Comparison of ENCODE assay signal across 33 cellular contexts in the genomic region with DNA sequence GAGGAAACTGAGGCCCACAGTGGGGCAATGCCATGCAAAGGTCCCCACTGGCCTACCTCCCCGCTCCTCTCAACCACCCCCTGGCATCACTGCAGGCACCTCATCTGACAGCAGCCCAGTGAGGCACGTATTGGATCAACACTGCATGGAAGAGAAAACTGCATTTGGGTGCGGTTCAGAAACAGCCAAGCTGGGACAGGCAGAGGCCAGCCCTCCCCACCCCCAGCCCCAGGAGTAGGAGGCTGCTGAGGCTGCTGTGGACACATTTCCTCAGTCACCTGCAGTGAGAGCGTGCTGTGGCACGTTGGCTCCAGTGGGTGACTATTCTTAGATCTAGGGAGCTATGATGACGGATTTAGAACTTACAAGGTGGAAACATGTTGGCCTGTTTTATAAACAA.
A peak's percentile ranks its signal among the peaks of the same experiment; 100 is the strongest.
DNase-seq lines count a peak whose midpoint lies in the region; ATAC-seq and TF ChIP-seq lines count a peak whose summit lies in the region.
"Had no signal": no experiment of that assay in that cellular context is flagged by ENCODE, and none has a peak within 500 bp of the region (broad histone marks: within the 10 kb centered on the region; RNA-seq: fewer than 3 reads in every experiment).

No MANE protein-coding gene starts in this region.

- no peak overlapping the region for H3K4me3 ChIP-seq in right atrium auricular region
- H3K4me3 ChIP-seq: colonic mucosa, GM23338, MG63, Peyer's patch, SJCRH30, skin epidermis had no signal

- H3K27me3 ChIP-seq in foreskin keratinocyte, result no peaks in the 10 kb centered on the region
- no peaks in the 10 kb centered on the region for H3K27me3 ChIP-seq in right atrium auricular region
- H3K27me3 ChIP-seq: brain microvascular endothelial cell, colonic mucosa, MG63, Peyer's patch, SJCRH30 had no signal

- ATAC-seq in foreskin keratinocyte (peak; percentile 98), HG03342 (IDR thresholded peaks at IDR 0.05; ENCODE audit: unreplicated experiment) (no peak)
- ATAC-seq: activated CD4-positive, alpha-beta T cell treated with anti-CD3 and anti-CD28 coated beads for 36 hours; activated CD8-positive, alpha-beta T cell treated with anti-CD3 and anti-CD28 coated beads, Interleukin-2, amount 10 ng/mL, durations not matched to agents 7 days and 5 days; GM23338; stimulated activated memory B cell treated with anti-CD40 and anti-IgM and Interleukin-4, amounts not matched to agents 10 μg/mL and 1 μg/mL and 100 μg/mL, for 72 hours had no signal

- DNase-seq in NCI-H345 (lab: John Stamatoyannopoulos, UW), result peak; percentile 38
- no peak for DNase-seq in NCI-H345 treated with DMSO at 0.1 percent for 48 hours (lab: John Stamatoyannopoulos, UW; ENCODE audit: unreplicated experiment)
- peak; percentile 82 to 89 for DNase-seq in foreskin keratinocyte
- no peak for DNase-seq in right atrium auricular region (ENCODE audit: low spot score)
- peak; percentile 52 for DNase-seq in ureter (ENCODE audit: low spot score)
- DNase-seq in T-helper 2 cell, result no peak
- DNase-seq in stimulated activated naive CD4-positive, alpha-beta T cell treated with Interleukin-2 at 50 U/mL for 16 hours (lab: John Stamatoyannopoulos, UW), result no peak
- DNase-seq: 8988T; activated CD4-positive, alpha-beta T cell treated with anti-CD3 and anti-CD28 coated beads for 36 hours; activated CD8-positive, alpha-beta T cell treated with anti-CD3 and anti-CD28 coated beads, Interleukin-2, amount 10 ng/mL, durations not matched to agents 7 days and 5 days; activated naive CD4-positive, alpha-beta T cell treated with anti-CD3 and anti-CD28 coated beads, Interleukin-2, amount 50 U/mL, for 16 hours; brain microvascular endothelial cell; colonic mucosa; DMS79; effector memory CD4-positive, alpha-beta T cell; erythroblast; GDM1; HFFc6; KG1; MG63; NCI-H2029 treated with DMSO at 0.1 percent for 48 hours; NCI-H226; NCI-H748 treated with DMSO at 0.1 percent for 48 hours; Peyer's patch; SJCRH30; SW 1271; T1000 had no signal

- no peaks in the 10 kb centered on the region for H3K9me3 ChIP-seq in right atrium auricular region
- H3K9me3 ChIP-seq: colonic mucosa, MG63, Peyer's patch, SJCRH30 had no signal

- no peaks in the 10 kb centered on the region for H3K36me3 ChIP-seq in right atrium auricular region
- H3K36me3 ChIP-seq: brain microvascular endothelial cell, colonic mucosa, MG63, Peyer's patch, SJCRH30 had no signal

- peaks cover 11% of the 10 kb centered on the region for H3K4me1 ChIP-seq in foreskin keratinocyte
- H3K4me1 ChIP-seq in right atrium auricular region, result peaks cover 0 to 20% of the 10 kb centered on the region in 2 donors
- H3K4me1 ChIP-seq: colonic mucosa, Peyer's patch, SJCRH30 had no signal

- no peak for TF ChIP-seq CTCF in foreskin keratinocyte (conservative IDR thresholded peaks at IDR 0.05)
- no peak for TF ChIP-seq CTCF in right atrium auricular region (IDR thresholded peaks at IDR 0.05)

- H3K27ac ChIP-seq in foreskin keratinocyte, result peak overlapping the region; percentile 34
- H3K27ac ChIP-seq in right atrium auricular region, result peak overlapping the region; percentile 69 to 76
- H3K27ac ChIP-seq: brain microvascular endothelial cell, C4-2B, colonic mucosa, Peyer's patch, SJCRH30, VCaP had no signal

Comparison
In these comparisons a context has a peak if more than half of its experiments do, and no peak if none do; other contexts are left out.
1. DNase-seq: peak in NCI-H345 (single experiment), foreskin keratinocyte (2 of 2) and ureter (single experiment); none in NCI-H345 treated with DMSO at 0.1 percent for 48 hours (single experiment), right atrium auricular region (single experiment), T-helper 2 cell (0 of 5) and stimulated activated naive CD4-positive, alpha-beta T cell treated with Interleukin-2 at 50 U/mL for 16 hours (single experiment).